Comparison of ENCODE assay signal across 26 cellular contexts in the genomic region with DNA sequence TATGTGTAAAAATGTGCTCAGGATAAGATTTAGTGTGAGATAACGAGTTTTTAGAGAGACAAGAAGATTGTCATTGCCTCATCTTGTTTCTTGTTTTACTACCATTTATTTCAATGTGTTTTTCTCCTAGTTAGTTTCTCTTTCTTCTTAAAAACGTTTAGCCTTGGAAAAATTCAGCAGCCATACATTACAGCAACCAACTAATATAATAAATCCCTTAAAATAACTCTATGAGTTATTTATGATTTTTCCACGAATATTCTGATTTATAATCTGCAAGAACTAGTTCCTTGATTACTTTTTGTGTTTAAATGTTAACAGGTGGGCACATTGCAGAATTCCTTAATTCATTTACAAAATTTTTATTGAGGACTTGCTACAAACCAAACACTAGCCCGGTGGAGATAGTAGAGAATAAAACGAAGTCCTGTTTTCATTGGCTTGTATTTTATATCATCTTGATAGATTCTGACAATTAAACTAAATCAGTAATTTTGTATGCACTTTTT.
DNase-seq lines count a peak whose midpoint lies in the region; FAIRE-seq and TF ChIP-seq lines count a peak whose summit lies in the region.
"Had no signal": no experiment of that assay in that cellular context is flagged by ENCODE, and none has a peak within 500 bp of the region (broad histone marks: within the 10 kb centered on the region; RNA-seq: fewer than 3 reads in every experiment).

No MANE protein-coding gene starts in this region.

- H3K4me1 ChIP-seq in PC-9 (replicated peaks; ENCODE audit: insufficient read depth) (peaks cover 64% of the 10 kb centered on the region), endothelial cell of umbilical vein (ENCODE audit: control insufficient read depth, extremely low read depth, insufficient read depth, low read length) (peaks cover 43% of the 10 kb centered on the region), skeletal muscle tissue (ENCODE audit: control insufficient read depth in 3 of 3, insufficient read depth in 3 of 3, low read length in 3 of 3) (peaks cover 32 to 37% (median 35%) of the 10 kb centered on the region in 3 donors)

- peaks cover 47% of the 10 kb centered on the region for H3F3A ChIP-seq in PC-9 (ENCODE audit: insufficient read depth, low read depth)

- peak overlapping the region; percentile 14; the same call in 1 of the 2 replicates for H3K27ac ChIP-seq in PC-9
- no peak overlapping the region for H3K27ac ChIP-seq in endothelial cell of umbilical vein (ENCODE audit: insufficient read depth, low read depth, low read length)
- H3K27ac ChIP-seq in skeletal muscle tissue (ENCODE audit: low read depth, low read length) = peak overlapping the region; percentile 76
- H3K27ac ChIP-seq: brain microvascular endothelial cell had no signal

- BruUV-seq in PC-9 (replicated peaks; lab: Mats Ljungman, UMichigan) (no TSS peak), endothelial cell of umbilical vein (replicated peaks; lab: Mats Ljungman, UMichigan) (no TSS peak)

- H3K79me2 ChIP-seq in PC-9 (ENCODE audit: low read depth) = peaks cover 99% of the 10 kb centered on the region
- H3K79me2 ChIP-seq in endothelial cell of umbilical vein (ENCODE audit: control insufficient read depth, insufficient read depth, low read length) = peaks cover 49% of the 10 kb centered on the region

- peaks cover 18% of the 10 kb centered on the region for H3K4me1 Mint-ChIP-seq in activated CD4-positive, alpha-beta T cell treated with anti-CD3 and anti-CD28 coated beads, Interleukin-2, amount 10 ng/mL, durations not matched to agents 24 days and 14 days

- no peak for TF ChIP-seq POLR2A in endothelial cell of umbilical vein (IDR thresholded peaks at IDR 0.05; ENCODE audit: low read depth, low read length)

- FAIRE-seq in endothelial cell of umbilical vein (lab: Jason Lieb, UNC) = no peak

- peak overlapping the region; percentile 22 for H3K4me3 Mint-ChIP-seq in activated CD4-positive, alpha-beta T cell treated with anti-CD3 and anti-CD28 coated beads, Interleukin-2, amount 10 ng/mL, durations not matched to agents 24 days and 14 days
- H3K4me3 Mint-ChIP-seq: activated T-helper 17 cell treated with anti-CD3 and anti-CD28 coated beads, Interleukin-2, amount 50 U/mL, for 72 hours; neural progenitor cell had no signal

- DNase-seq in activated CD4-positive, alpha-beta T cell treated with anti-CD3 and anti-CD28 coated beads, Interleukin-2, amount 10 ng/mL, durations not matched to agents 24 days and 14 days = no peak
- no peak for DNase-seq in activated CD4-positive, alpha-beta T cell treated with anti-CD3 and anti-CD28 coated beads, Interleukin-2, amount 50 U/mL, for 48 hours
- DNase-seq in PC-9 = no peak
- DNase-seq in endothelial cell of umbilical vein (ENCODE audit: low read depth, low spot score) = no peak
- no peak for DNase-seq in NCI-H1694 treated with DMSO at 0.1 percent for 48 hours (lab: John Stamatoyannopoulos, UW)
- no peak for DNase-seq in GM19240 (ENCODE audit: insufficient read length, low spot score)
- DNase-seq in NCI-H1417 (lab: John Stamatoyannopoulos, UW) = no peak
- DNase-seq: 8988T; activated CD4-positive, alpha-beta T cell treated with anti-CD3 and anti-CD28 coated beads for 48 hours; AML-193; brain microvascular endothelial cell; Karpas-422; left lung; NCI-H1048; NCI-H2029; NCI-H226; NCI-H748 treated with DMSO at 0.1 percent for 48 hours; SIG-M5; stimulated activated CD4-positive, alpha-beta T cell treated with anti-CD3 and anti-CD28 coated beads, Interleukin-2, amount 100 ng/mL, for 48 hours; stimulated activated naive CD4-positive, alpha-beta T cell treated with Interleukin-2 at 50 U/mL for 16 hours had no signal

- intact Hi-C loops in activated CD4-positive, alpha-beta T cell treated with anti-CD3 and anti-CD28 coated beads, Interleukin-2, amount 10 ng/mL, durations not matched to agents 24 days and 14 days (cut with micrococcal nuclease) = no loop called here
- intact Hi-C loops in PC-9 (cut with micrococcal nuclease; ENCODE audit: unreplicated experiment) = loop anchor here (2.0 kb wide), 1 partner anchor 167 kb away; no protein-coding TSS in a partner anchor
- intact Hi-C loops in endothelial cell of umbilical vein (cut with micrococcal nuclease) = no loop called here

- H3K4me2 ChIP-seq in PC-9 (no peak overlapping the region), endothelial cell of umbilical vein (ENCODE audit: insufficient read depth, low read length) (peak overlapping the region; percentile 2)

- H3K4me3 ChIP-seq in PC-9 = no peak overlapping the region
- H3K4me3 ChIP-seq in endothelial cell of umbilical vein (replicated peaks in 1 of 3; ENCODE audit: insufficient read depth in 1 of 3, low read depth in 1 of 3, low read length in 3 of 3) = no peak overlapping the region
- no peak overlapping the region for H3K4me3 ChIP-seq in skeletal muscle tissue (ENCODE audit: low read length in 3 of 3)
- H3K4me3 ChIP-seq: left lung, neural progenitor cell, prostate gland, skin epidermis, tibial nerve had no signal

- POLR2A ChIA-PET in PC-9 (lab: Charles Lee; ENCODE audit: unreplicated experiment) (no interaction called here), endothelial cell of umbilical vein (lab: Charles Lee) (no interaction called here)

- H3K27ac Mint-ChIP-seq in activated CD4-positive, alpha-beta T cell treated with anti-CD3 and anti-CD28 coated beads, Interleukin-2, amount 10 ng/mL, durations not matched to agents 24 days and 14 days = no peak overlapping the region
- H3K27ac Mint-ChIP-seq: activated T-helper 17 cell treated with anti-CD3 and anti-CD28 coated beads, Interleukin-2, amount 50 U/mL, for 72 hours; neural progenitor cell had no signal

- H3K9ac ChIP-seq in endothelial cell of umbilical vein (replicated peaks; ENCODE audit: extremely low read depth, insufficient read depth, low read length) = no peak overlapping the region
- no peak overlapping the region for H3K9ac ChIP-seq in skeletal muscle tissue (ENCODE audit: low read depth in 1 of 3, low read length in 3 of 3)
- H3K9ac ChIP-seq: neural progenitor cell had no signal

- H2AFZ ChIP-seq in PC-9 (no peak overlapping the region), endothelial cell of umbilical vein (ENCODE audit: low read depth, low read length) (no peak overlapping the region)
- H2AFZ ChIP-seq: neural progenitor cell had no signal

- no peaks in the 10 kb centered on the region for H3K9me1 ChIP-seq in endothelial cell of umbilical vein (replicated peaks; ENCODE audit: control insufficient read depth, extremely low read depth, insufficient read depth, low read length)

- H3K36me3 Mint-ChIP-seq in activated CD4-positive, alpha-beta T cell treated with anti-CD3 and anti-CD28 coated beads, Interleukin-2, amount 10 ng/mL, durations not matched to agents 24 days and 14 days (ENCODE audit: low read depth) = no peaks in the 10 kb centered on the region
- H3K36me3 Mint-ChIP-seq: neural progenitor cell had no signal

- no peaks in the 10 kb centered on the region for H3K9me3 Mint-ChIP-seq in activated CD4-positive, alpha-beta T cell treated with anti-CD3 and anti-CD28 coated beads, Interleukin-2, amount 10 ng/mL, durations not matched to agents 24 days and 14 days
- H3K9me3 Mint-ChIP-seq: activated T-helper 17 cell treated with anti-CD3 and anti-CD28 coated beads, Interleukin-2, amount 50 U/mL, for 72 hours; neural progenitor cell had no signal

- H3K27me3 ChIP-seq in PC-9 (ENCODE audit: insufficient read depth, low read depth) (no peaks in the 10 kb centered on the region), endothelial cell of umbilical vein (ENCODE audit: control insufficient read depth in 2 of 2, insufficient read depth in 2 of 2, low read length in 2 of 2) (no peaks in the 10 kb centered on the region), skeletal muscle tissue (ENCODE audit: control insufficient read depth in 3 of 3, insufficient read depth in 3 of 3, low read length in 3 of 3) (no peaks in the 10 kb centered on the region)
- H3K27me3 ChIP-seq: brain microvascular endothelial cell, left lung, neural progenitor cell, tibial nerve had no signal

- H3K36me3 ChIP-seq in PC-9 (ENCODE audit: low read depth) = peaks cover 3% of the 10 kb centered on the region; the same call in 1 of the 2 replicates
- H3K36me3 ChIP-seq in endothelial cell of umbilical vein (ENCODE audit: control insufficient read depth in 2 of 2, extremely low read depth in 1 of 2, insufficient read depth in 2 of 2, low read length in 2 of 2) = no peaks in the 10 kb centered on the region
- H3K36me3 ChIP-seq in skeletal muscle tissue (ENCODE audit: control insufficient read depth in 3 of 3, insufficient read depth in 3 of 3, low read length in 3 of 3) = no peaks in the 10 kb centered on the region
- H3K36me3 ChIP-seq: brain microvascular endothelial cell, left lung, neural progenitor cell, prostate gland, tibial nerve had no signal

- dilution Hi-C loops in endothelial cell of umbilical vein (cut with MboI; ENCODE audit: extremely low pct_ligation_motif_present, low sequenced_read_pairs) = no loop called here

- H4K20me1 ChIP-seq in PC-9 (ENCODE audit: insufficient read depth) (peaks cover 7% of the 10 kb centered on the region; the same call in 1 of the 2 replicates), endothelial cell of umbilical vein (replicated peaks; ENCODE audit: control insufficient read depth, extremely low read depth, insufficient read depth, low read length) (no peaks in the 10 kb centered on the region)

- H3K27me3 Mint-ChIP-seq in activated CD4-positive, alpha-beta T cell treated with anti-CD3 and anti-CD28 coated beads, Interleukin-2, amount 10 ng/mL, durations not matched to agents 24 days and 14 days = no peaks in the 10 kb centered on the region
- H3K27me3 Mint-ChIP-seq: activated T-helper 17 cell treated with anti-CD3 and anti-CD28 coated beads, Interleukin-2, amount 50 U/mL, for 72 hours had no signal

- H3K9me2 ChIP-seq in PC-9 (ENCODE audit: insufficient read depth) = no peaks in the 10 kb centered on the region

- H3K9me3 ChIP-seq in PC-9 (ENCODE audit: insufficient read depth, low read depth) = no peaks in the 10 kb centered on the region; the same call in 1 of the 2 replicates
- no peaks in the 10 kb centered on the region for H3K9me3 ChIP-seq in endothelial cell of umbilical vein (replicated peaks; ENCODE audit: control insufficient read depth, insufficient read depth, low read length)
- no peaks in the 10 kb centered on the region for H3K9me3 ChIP-seq in skeletal muscle tissue (ENCODE audit: control insufficient read depth in 3 of 3, low read length in 3 of 3)
- H3K9me3 ChIP-seq: left lung, prostate gland, tibial nerve had no signal

- CTCF ChIA-PET in PC-9 (lab: Charles Lee) (no interaction called here), endothelial cell of umbilical vein (lab: Charles Lee) (interaction anchor here (1.0 kb wide), 1 partner anchor 15 kb away, joined by 5 read pairs; no protein-coding TSS in a partner anchor)

- TF ChIP-seq CTCF in PC-9 (conservative IDR thresholded peaks at IDR 0.05) (no peak), endothelial cell of umbilical vein (IDR thresholded peaks at IDR 0.05; ENCODE audit: extremely low read depth in 1 of 2, insufficient read depth in 1 of 2, low read depth in 1 of 2, low read length in 2 of 2) (no peak)

TF ChIP-seq in endothelial cell of umbilical vein, 7 proteins besides CTCF, POLR2A, EP300 and RAD21 (continues in another document):
- no peak for TF ChIP-seq GATA2 (IDR thresholded peaks at IDR 0.05; ENCODE audit: insufficient read depth, insufficient read length, low read depth, low read length)
